Comparison of ENCODE assay signal across 9 cellular contexts in the genomic region with DNA sequence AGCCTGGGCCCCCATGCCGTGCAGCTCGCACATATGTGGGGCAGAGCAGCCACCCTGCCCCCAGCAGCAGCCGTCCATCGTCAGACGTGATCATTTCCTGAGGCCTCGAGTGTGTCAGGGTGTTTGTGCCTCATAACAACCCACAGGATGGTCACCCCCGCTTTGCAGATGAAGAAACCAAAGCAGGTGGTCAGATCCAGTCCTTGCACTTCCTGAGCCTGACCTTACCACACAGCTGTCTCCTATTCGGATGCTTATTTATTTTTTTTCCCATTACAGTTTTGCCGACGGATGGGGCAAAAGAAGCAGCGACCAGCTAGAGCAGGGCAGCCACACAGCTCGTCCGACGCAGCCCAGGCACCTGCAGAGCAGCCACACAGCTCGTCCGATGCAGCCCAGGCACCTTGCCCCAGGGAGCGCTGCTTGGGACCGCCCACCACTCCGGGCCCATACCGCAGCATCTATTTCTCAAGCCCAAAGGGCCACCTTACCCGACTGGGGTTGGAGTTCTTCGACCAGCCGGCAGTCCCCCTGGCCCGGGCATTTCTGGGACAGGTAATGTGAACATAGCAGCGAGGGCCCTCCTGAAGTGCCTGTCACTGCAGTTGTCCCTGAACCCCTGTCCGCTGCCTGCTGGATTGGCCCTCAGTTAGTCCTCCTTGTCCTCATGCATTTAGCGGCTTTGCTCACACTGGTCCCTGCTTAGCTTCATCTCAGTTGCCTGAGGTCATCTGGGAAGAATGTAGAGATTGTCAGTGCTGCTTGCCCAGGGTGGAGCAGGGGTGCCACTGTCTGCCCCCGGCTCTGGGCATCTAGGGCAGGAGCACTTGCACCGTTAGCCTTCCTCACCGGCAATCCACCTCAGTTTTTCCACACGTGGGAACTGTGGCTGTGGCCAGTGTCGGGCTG. TPM values are rescaled to one million over a fixed set of nuclear protein-coding genes. Genes with fewer than 3 reads are reported as not detected.
DNase-seq lines count a peak whose midpoint lies in the region; ATAC-seq and TF ChIP-seq lines count a peak whose summit lies in the region.
"Had no signal": no experiment of that assay in that cellular context is flagged by ENCODE, and none has a peak within 500 bp of the region (broad histone marks: within the 10 kb centered on the region; RNA-seq: fewer than 3 reads in every experiment).

No MANE protein-coding gene starts in this region.

- H3K4me3 Mint-ChIP-seq in T-helper 2 cell treated with Interferon-gamma antibody and Interleukin-4, amounts not matched to agents 5 μg/mL and 100 μg/mL, for 36 hours = peak overlapping the region; percentile 90
- peak overlapping the region; percentile 88 for H3K4me3 Mint-ChIP-seq in activated CD8-positive, alpha-beta T cell treated with anti-CD3 and anti-CD28 coated beads for 36 hours
- peak overlapping the region; percentile 87 to 91 (median 89) for H3K4me3 Mint-ChIP-seq in immature natural killer cell

- intact Hi-C loops in activated CD8-positive, alpha-beta T cell treated with anti-CD3 and anti-CD28 coated beads for 36 hours (cut with micrococcal nuclease) = no loop called here

- H3K36me3 Mint-ChIP-seq in T-helper 2 cell treated with Interferon-gamma antibody and Interleukin-4, amounts not matched to agents 5 μg/mL and 100 μg/mL, for 36 hours (ENCODE audit: low read depth) = peaks cover 13% of the 10 kb centered on the region
- peaks cover 14% of the 10 kb centered on the region for H3K36me3 Mint-ChIP-seq in activated CD8-positive, alpha-beta T cell treated with anti-CD3 and anti-CD28 coated beads for 36 hours (ENCODE audit: low read depth)
- H3K36me3 Mint-ChIP-seq in immature natural killer cell = peaks cover 0 to 4% (median 0%) of the 10 kb centered on the region in 3 donors

- H3K9me3 Mint-ChIP-seq in T-helper 2 cell treated with Interferon-gamma antibody and Interleukin-4, amounts not matched to agents 5 μg/mL and 100 μg/mL, for 36 hours = no peaks in the 10 kb centered on the region
- no peaks in the 10 kb centered on the region for H3K9me3 Mint-ChIP-seq in activated CD8-positive, alpha-beta T cell treated with anti-CD3 and anti-CD28 coated beads for 36 hours
- H3K9me3 Mint-ChIP-seq in immature natural killer cell = no peaks in the 10 kb centered on the region

- POLR2A ChIA-PET in activated CD8-positive, alpha-beta T cell treated with anti-CD3 and anti-CD28 coated beads for 36 hours (lab: Charles Lee) = interaction anchor here (1.0 to 1.1 kb wide), 2 partner anchors 9 to 447 kb away, joined by 3 read pairs; no protein-coding TSS in a partner anchor

- peaks cover 24% of the 10 kb centered on the region for H3K4me1 Mint-ChIP-seq in T-helper 2 cell treated with Interferon-gamma antibody and Interleukin-4, amounts not matched to agents 5 μg/mL and 100 μg/mL, for 36 hours (ENCODE audit: low read depth)
- peaks cover 45% of the 10 kb centered on the region for H3K4me1 Mint-ChIP-seq in activated CD8-positive, alpha-beta T cell treated with anti-CD3 and anti-CD28 coated beads for 36 hours (ENCODE audit: low read depth)
- peaks cover 49 to 53% of the 10 kb centered on the region in 2 donors for H3K4me1 Mint-ChIP-seq in immature natural killer cell

- DNase-seq in T-helper 2 cell treated with Interferon-gamma antibody and Interleukin-4, amounts not matched to agents 5 μg/mL and 100 μg/mL, for 36 hours (ENCODE audit: low spot score) = no peak
- DNase-seq in T-helper 2 cell (no peak), immature natural killer cell (peak; percentile 48 to 60 (median 54)), substantia nigra (lab: John Stamatoyannopoulos, UW) (no peak), NCI-H2171 treated with DMSO at 0.1 percent for 48 hours (lab: John Stamatoyannopoulos, UW) (no peak), NCI-H82 treated with DMSO at 0.1 percent for 48 hours (lab: John Stamatoyannopoulos, UW; ENCODE audit: unreplicated experiment) (no peak)
- DNase-seq in activated CD8-positive, alpha-beta T cell treated with anti-CD3 and anti-CD28 coated beads for 36 hours = no peak
- DNase-seq: BE2C had no signal

- peaks cover 6% of the 10 kb centered on the region for H3K27me3 Mint-ChIP-seq in T-helper 2 cell treated with Interferon-gamma antibody and Interleukin-4, amounts not matched to agents 5 μg/mL and 100 μg/mL, for 36 hours (ENCODE audit: low read depth)
- peaks cover 5% of the 10 kb centered on the region for H3K27me3 Mint-ChIP-seq in activated CD8-positive, alpha-beta T cell treated with anti-CD3 and anti-CD28 coated beads for 36 hours
- H3K27me3 Mint-ChIP-seq in immature natural killer cell (ENCODE audit: low read depth in 3 of 3) = peaks cover 0 to 12% (median 8%) of the 10 kb centered on the region in 3 donors

- H3K27ac Mint-ChIP-seq in T-helper 2 cell treated with Interferon-gamma antibody and Interleukin-4, amounts not matched to agents 5 μg/mL and 100 μg/mL, for 36 hours = peak overlapping the region; percentile 67
- H3K27ac Mint-ChIP-seq in activated CD8-positive, alpha-beta T cell treated with anti-CD3 and anti-CD28 coated beads for 36 hours = peak overlapping the region; percentile 87
- H3K27ac Mint-ChIP-seq in immature natural killer cell = peak overlapping the region; percentile 81 to 93 (median 86)

- ATAC-seq in activated CD8-positive, alpha-beta T cell treated with anti-CD3 and anti-CD28 coated beads for 36 hours = no peak
- no peak for ATAC-seq in GM21367 (IDR thresholded peaks at IDR 0.05; ENCODE audit: unreplicated experiment)

- CTCF ChIA-PET in activated CD8-positive, alpha-beta T cell treated with anti-CD3 and anti-CD28 coated beads for 36 hours (lab: Charles Lee) = interaction anchor here (0.6 to 20.7 kb wide), 4 partner anchors 10 to 26 kb away, joined by 3 to 458 read pairs (median 26); a partner anchor contains a TSS

- TF ChIP-seq CTCF in activated CD8-positive, alpha-beta T cell treated with anti-CD3 and anti-CD28 coated beads for 36 hours (IDR thresholded peaks at IDR 0.05) = no peak

- H3K27ac ChIP-seq in substantia nigra (ENCODE audit: low read depth, low read length, poor library complexity, severe bottlenecking) = peak overlapping the region; percentile 75

RNA-seq across cellular contexts. Expression of a gene that starts 1.4 kb away (rescaled TPM):
- 10 to 100 TPM; 51.7 to 54.2 TPM for total RNA-seq in activated CD8-positive, alpha-beta T cell treated with anti-CD3 and anti-CD28 coated beads for 36 hours
- 100 to 1,000 TPM in 2 of 3 donors, 10 to 100 TPM in 1; 96.0 to 134 (median 106) TPM for polyA plus RNA-seq in immature natural killer cell

RNA-seq across cellular contexts. Expression of a gene that starts 7.0 kb away (rescaled TPM):
- total RNA-seq in activated CD8-positive, alpha-beta T cell treated with anti-CD3 and anti-CD28 coated beads for 36 hours = under 1 TPM in 1 of 2 experiments, not detected in 1; 0.61 TPM
- polyA plus RNA-seq in immature natural killer cell = under 1 TPM in 1 of 3 donors, not detected in 2; 0.24 TPM

RNA-seq across cellular contexts. Expression of a gene that starts 25.8 kb away (rescaled TPM):
- 10 to 100 TPM; 39.4 to 39.7 TPM for total RNA-seq in activated CD8-positive, alpha-beta T cell treated with anti-CD3 and anti-CD28 coated beads for 36 hours
- polyA plus RNA-seq in immature natural killer cell = 10 to 100 TPM; 22.0 to 51.1 (median 30.7) TPM

RNA-seq across cellular contexts. Expression of a gene that starts 26.0 kb away (rescaled TPM):
- 10 to 100 TPM; 51.3 to 52.6 TPM for total RNA-seq in activated CD8-positive, alpha-beta T cell treated with anti-CD3 and anti-CD28 coated beads for 36 hours
- 10 to 100 TPM; 26.9 to 40.7 (median 34.6) TPM for polyA plus RNA-seq in immature natural killer cell

RNA-seq across cellular contexts. Expression of a gene that starts 59.1 kb away (rescaled TPM):
- total RNA-seq in activated CD8-positive, alpha-beta T cell treated with anti-CD3 and anti-CD28 coated beads for 36 hours = 10 to 100 TPM; 40.7 to 40.9 TPM
- 10 to 100 TPM; 13.3 to 28.6 (median 27.0) TPM for polyA plus RNA-seq in immature natural killer cell

Comparison
In these comparisons a context has a peak if more than half of its experiments do, and no peak if none do; other contexts are left out.
1. DNase-seq: peak in immature natural killer cell (3 of 3); none in T-helper 2 cell treated with Interferon-gamma antibody and Interleukin-4, amounts not matched to agents 5 μg/mL and 100 μg/mL, for 36 hours (single experiment), T-helper 2 cell (0 of 5), activated CD8-positive, alpha-beta T cell treated with anti-CD3 and anti-CD28 coated beads for 36 hours (single experiment), substantia nigra (0 of 49), NCI-H2171 treated with DMSO at 0.1 percent for 48 hours (single experiment) and NCI-H82 treated with DMSO at 0.1 percent for 48 hours (single experiment).
2. Peak in every context shown above with its lines, with median percentiles within 50 percentile points of each other: H3K27ac Mint-ChIP-seq and H3K4me3 Mint-ChIP-seq.